In genomic region chr3:14154895-14155432, GRCh38 we compare ENCODE assay signal across 11 cellular contexts.
"Had no signal": no experiment of that assay in that cellular context is flagged by ENCODE, and none has a peak within 500 bp of the region (broad histone marks: within the 10 kb centered on the region; RNA-seq: fewer than 3 reads in every experiment).

No MANE protein-coding gene starts in this region.

- H3K9me3 ChIP-seq: right atrium auricular region, stomach, thoracic aorta had no signal

- H3K4me3 ChIP-seq: right atrium auricular region, skin epidermis, stomach, thoracic aorta had no signal

- H3K4me1 ChIP-seq: right atrium auricular region, stomach had no signal

- H3K27me3 Mint-ChIP-seq: activated CD4-positive, alpha-beta T cell treated with anti-CD3 and anti-CD28 coated beads for 36 hours; naive B cell had no signal

- H3K4me3 Mint-ChIP-seq: activated CD4-positive, alpha-beta T cell treated with anti-CD3 and anti-CD28 coated beads for 36 hours; naive B cell had no signal

- H3K27ac Mint-ChIP-seq: activated CD4-positive, alpha-beta T cell treated with anti-CD3 and anti-CD28 coated beads for 36 hours had no signal

- ATAC-seq: activated CD4-positive, alpha-beta T cell treated with anti-CD3 and anti-CD28 coated beads for 36 hours had no signal

- DNase-seq: activated CD4-positive, alpha-beta T cell treated with anti-CD3 and anti-CD28 coated beads for 36 hours; activated effector memory CD4-positive, alpha-beta T cell treated with anti-CD3 and anti-CD28 coated beads, Interleukin-2, amount 50 U/mL, for 16 hours; foreskin melanocyte; naive B cell; posterior cingulate gyrus; stimulated activated CD4-positive, alpha-beta T cell treated with anti-CD3 and anti-CD28 coated beads, Interleukin-4, amount 100 ng/mL, for 4 hours; stomach had no signal

- H3K9me3 Mint-ChIP-seq: naive B cell had no signal

- H3K27ac ChIP-seq: right atrium auricular region, skin epidermis, stomach, thoracic aorta, VCaP had no signal
